Comparison of ENCODE assay signal across 12 cellular contexts in genomic region chr1:5513891-5514515, GRCh38.
A peak's percentile ranks its signal among the peaks of the same experiment; 100 is the strongest.
DNase-seq lines count a peak whose midpoint lies in the region; ATAC-seq and TF ChIP-seq lines count a peak whose summit lies in the region.
"Had no signal": no experiment of that assay in that cellular context is flagged by ENCODE, and none has a peak within 500 bp of the region (broad histone marks: within the 10 kb centered on the region; RNA-seq: fewer than 3 reads in every experiment).

No MANE protein-coding gene starts in this region.

- H3K36me3 ChIP-seq in PC-3 (ENCODE audit: low read depth, low read length): no peaks in the 10 kb centered on the region
- H3K36me3 ChIP-seq: cardiac muscle cell, sigmoid colon had no signal

- H2AFZ ChIP-seq in PC-3 (ENCODE audit: low read length): no peak overlapping the region

- no peaks in the 10 kb centered on the region for H3F3A ChIP-seq in PC-3 (ENCODE audit: low read length, unreplicated experiment)

- TF ChIP-seq CTCF in PC-3 (conservative IDR thresholded peaks at IDR 0.05; ENCODE audit: low read depth, low read length): no peak

- H3K27ac ChIP-seq in PC-3 (ENCODE audit: low read length): no peak overlapping the region
- H3K27ac ChIP-seq: cardiac muscle cell, KMS-11, sigmoid colon had no signal

- H3K79me2 ChIP-seq in PC-3 (ENCODE audit: low read length): no peaks in the 10 kb centered on the region

- 0 out of 2 replicates have a peak, but pooled peaks cover 3% of the 10 kb centered on the region for H4K20me1 ChIP-seq in PC-3 (ENCODE audit: low read length)

- POLR2A ChIA-PET in PC-3 (lab: Charles Lee; ENCODE audit: unreplicated experiment): no interaction called here

- H3K4me1 ChIP-seq in PC-3 (ENCODE audit: insufficient read depth, low read length): no peaks in the 10 kb centered on the region
- H3K4me1 ChIP-seq: sigmoid colon had no signal

- CTCF ChIA-PET in PC-3 (lab: Charles Lee): no interaction called here

- H3K9me3 ChIP-seq in PC-3 (ENCODE audit: low read length): no peaks in the 10 kb centered on the region
- H3K9me3 ChIP-seq: sigmoid colon had no signal

- peaks cover 48% of the 10 kb centered on the region for H3K27me3 ChIP-seq in PC-3 (ENCODE audit: low read length)

- no peak overlapping the region for H3K4me3 ChIP-seq in PC-3 (ENCODE audit: low read length)
- H3K4me3 ChIP-seq: cardiac muscle cell, GM12878, sigmoid colon had no signal

- peak; percentile 92 for DNase-seq in DMS153 treated with DMSO at 0.1 percent for 48 hours (lab: John Stamatoyannopoulos, UW; ENCODE audit: unreplicated experiment)
- DNase-seq in NCI-H1105 treated with DMSO at 0.1 percent for 48 hours (lab: John Stamatoyannopoulos, UW): peak; percentile 98
- peak; percentile 18 for DNase-seq in PC-3
- DNase-seq in left colon: peak; percentile 43 to 55
- no peak for DNase-seq in NOMO-1 treated with dmso at 0.1 percent for 144 hours (lab: John Stamatoyannopoulos, UW; ENCODE audit: unreplicated experiment)
- no peak for DNase-seq in GDM1 (lab: John Stamatoyannopoulos, UW)
- DNase-seq in stimulated activated CD8-positive, alpha-beta memory T cell treated with anti-CD3 and anti-CD28 coated beads, Interleukin-4, amount 100 ng/mL, for 48 hours: no peak
- DNase-seq in NCI-H1092 (lab: John Stamatoyannopoulos, UW): no peak
- DNase-seq: sigmoid colon had no signal

- H3K9ac ChIP-seq in PC-3 (ENCODE audit: low read length): no peak overlapping the region
- H3K9ac ChIP-seq: KMS-11 had no signal

- intact Hi-C loops in PC-3 (cut with micrococcal nuclease) (loop anchor here (1.0 to 5.0 kb wide), 2 partner anchors 232 to 1602 kb away; no protein-coding TSS in a partner anchor), left colon (cut with DNase I, micrococcal nuclease) (loop anchor here in 1 of 2 donors (10.0 kb wide), 1 partner anchor 231 kb away; no protein-coding TSS in a partner anchor)

- no peaks in the 10 kb centered on the region for H3K9me2 ChIP-seq in PC-3 (replicated peaks; ENCODE audit: low read length)

- BruUV-seq in PC-3 (replicated peaks; lab: Mats Ljungman, UMichigan): no TSS peak

- H3K4me2 ChIP-seq in PC-3 (ENCODE audit: low read length): no peak overlapping the region
- H3K4me2 ChIP-seq: KMS-11 had no signal

- ATAC-seq in PC-3: no peak
- peak; percentile 90 for ATAC-seq in left colon

Comparison
In these comparisons a context has a peak if more than half of its experiments do, and no peak if none do; other contexts are left out.
1. DNase-seq: peak in DMS153 treated with DMSO at 0.1 percent for 48 hours (single experiment), NCI-H1105 treated with DMSO at 0.1 percent for 48 hours (single experiment), PC-3 (single experiment) and left colon (2 of 2); none in NOMO-1 treated with dmso at 0.1 percent for 144 hours (single experiment), GDM1 (single experiment), stimulated activated CD8-positive, alpha-beta memory T cell treated with anti-CD3 and anti-CD28 coated beads, Interleukin-4, amount 100 ng/mL, for 48 hours (single experiment) and NCI-H1092 (single experiment).